8 cellular contexts compared by ENCODE assay signal in the genomic region with DNA sequence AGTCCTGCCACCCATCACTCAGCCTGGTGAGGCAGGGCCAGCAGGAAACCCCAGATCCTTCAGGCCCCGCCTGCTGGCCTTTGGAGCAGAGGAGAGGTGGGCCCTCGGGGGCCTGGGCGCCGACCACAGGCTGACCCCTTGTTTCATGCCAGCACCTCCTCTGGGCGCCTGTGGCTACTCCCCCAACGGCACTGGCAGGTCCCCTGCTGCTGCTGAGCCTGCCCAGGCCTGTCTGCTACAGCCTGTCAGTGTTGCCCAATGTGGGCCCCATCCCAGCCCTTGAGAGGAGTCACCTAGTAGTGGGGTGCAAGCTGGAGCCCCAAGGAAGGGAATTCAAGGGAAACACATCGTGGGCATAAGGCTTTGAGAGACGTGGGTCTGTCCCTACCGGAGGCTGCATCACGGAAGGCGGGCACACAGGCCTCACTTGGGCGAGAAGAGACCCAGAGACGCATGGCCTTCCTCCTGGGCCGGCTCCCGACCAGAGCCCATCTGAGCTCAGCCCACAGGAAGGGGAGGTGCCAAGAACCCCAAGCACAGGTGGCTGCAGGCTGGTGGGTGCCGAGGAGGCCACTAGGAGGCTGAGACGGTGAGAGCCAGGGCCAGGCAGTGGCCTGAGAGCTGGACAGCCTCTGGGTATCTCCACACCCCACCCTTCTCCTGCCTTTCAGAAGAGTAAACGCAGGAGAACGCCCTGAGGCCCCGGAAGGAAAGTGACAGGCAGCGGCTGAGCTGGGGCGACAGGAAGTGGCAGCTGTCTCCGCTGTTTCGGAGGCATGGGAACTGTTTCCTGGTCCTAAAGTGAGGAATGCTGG.
DNase-seq lines count a peak whose midpoint lies in the region; ATAC-seq and TF ChIP-seq lines count a peak whose summit lies in the region.

No MANE protein-coding gene starts in this region.

- peaks cover 14% of the 10 kb centered on the region for H3K36me3 Mint-ChIP-seq in stimulated activated effector memory CD8-positive, alpha-beta T cell treated with anti-CD3 and anti-CD28 coated beads, Interleukin-12 subunit alpha, Interleukin-12 subunit beta, amount 100 ng/mL, for 72 hours

- peak overlapping the region; percentile 99 for H3K27ac ChIP-seq in VCaP

- H3K9me3 Mint-ChIP-seq in stimulated activated effector memory CD8-positive, alpha-beta T cell treated with anti-CD3 and anti-CD28 coated beads, Interleukin-12 subunit alpha, Interleukin-12 subunit beta, amount 100 ng/mL, for 72 hours: no peaks in the 10 kb centered on the region

- H3K4me3 Mint-ChIP-seq in stimulated activated effector memory CD8-positive, alpha-beta T cell treated with anti-CD3 and anti-CD28 coated beads, Interleukin-12 subunit alpha, Interleukin-12 subunit beta, amount 100 ng/mL, for 72 hours: peak overlapping the region; percentile 86

- DNase-seq in HFF-Myc (ENCODE audit: extremely low read depth, low read depth) (no peak), NCI-H2081 (lab: John Stamatoyannopoulos, UW) (peak; percentile 82 to 83), cerebellar cortex (ENCODE audit: low spot score) (peak; percentile 61), medulla oblongata (ENCODE audit: extremely low spot score) (peak; percentile 66)
- peak; percentile 40 to 84 for DNase-seq in stimulated activated effector memory CD8-positive, alpha-beta T cell treated with anti-CD3 and anti-CD28 coated beads, Interleukin-12 subunit alpha, Interleukin-12 subunit beta, amount 100 ng/mL, for 72 hours (ENCODE audit: low spot score in 2 of 2)

- peak overlapping the region; percentile 96 for H3K27ac Mint-ChIP-seq in stimulated activated effector memory CD8-positive, alpha-beta T cell treated with anti-CD3 and anti-CD28 coated beads, Interleukin-12 subunit alpha, Interleukin-12 subunit beta, amount 100 ng/mL, for 72 hours

- TF ChIP-seq CTCF in GM12873 (IDR thresholded peaks at IDR 0.05; ENCODE audit: insufficient read depth, low read depth, low read length, missing control alignments): peak; percentile 70
- peak; percentile 37 for TF ChIP-seq CTCF in HFF-Myc (IDR thresholded peaks at IDR 0.05; ENCODE audit: low read depth, low read length, missing control alignments)
- TF ChIP-seq CTCF in VCaP (conservative IDR thresholded peaks at IDR 0.05): peak; percentile 81

- H3K4me3 ChIP-seq in HFF-Myc (replicated peaks; ENCODE audit: low read depth, low read length): 0 out of 2 replicates have a peak overlapping the region, but pooled peaks have one; percentile 2

- peaks cover 14% of the 10 kb centered on the region for H3K4me1 Mint-ChIP-seq in stimulated activated effector memory CD8-positive, alpha-beta T cell treated with anti-CD3 and anti-CD28 coated beads, Interleukin-12 subunit alpha, Interleukin-12 subunit beta, amount 100 ng/mL, for 72 hours

- ATAC-seq in stimulated activated effector memory CD8-positive, alpha-beta T cell treated with anti-CD3 and anti-CD28 coated beads, Interleukin-12 subunit alpha, Interleukin-12 subunit beta, amount 100 ng/mL, for 72 hours: peak; percentile 91
- ATAC-seq in HG03097 (IDR thresholded peaks at IDR 0.05; ENCODE audit: low FRiP score, unreplicated experiment): no peak
